ENCODE assay signal across 2 cellular contexts in genomic region chr12:52026267-52026666, GRCh38.
TF ChIP-seq lines count a peak whose summit lies in the region.

No MANE protein-coding gene starts in this region.

TF ChIP-seq in SK-N-SH, 30 proteins besides CTCF, POLR2A, EP300 and RAD21 (continued from another document):
- TF ChIP-seq REST (IDR thresholded peaks at IDR 0.05; ENCODE audit: low read depth, low read length) (no peak), USF2 (IDR thresholded peaks at IDR 0.05; ENCODE audit: borderline replicate concordance, low read depth, low read length) (no peak), MXI1 (IDR thresholded peaks at IDR 0.05; ENCODE audit: low read depth, low read length) (no peak), SMC3 (IDR thresholded peaks at IDR 0.05; ENCODE audit: low read depth, low read length) (no peak), NRF1 (IDR thresholded peaks at IDR 0.05; ENCODE audit: low read depth, low read length) (no peak), FOXM1 (IDR thresholded peaks at IDR 0.05; ENCODE audit: low read depth) (no peak), FOXJ3 (CRISPR knock-in tag; IDR thresholded peaks at IDR 0.05) (no peak), POLR2AphosphoS5 (IDR thresholded peaks at IDR 0.05; ENCODE audit: low read depth, low read length) (no peak), RXRA (IDR thresholded peaks at IDR 0.05; ENCODE audit: borderline replicate concordance, low read depth) (no peak), EZH2phosphoT487 (IDR thresholded peaks at IDR 0.05; ENCODE audit: borderline replicate concordance, low read depth) (no peak), NFIC (IDR thresholded peaks at IDR 0.05; ENCODE audit: borderline replicate concordance) (no peak), MAX (IDR thresholded peaks at IDR 0.05; ENCODE audit: low read depth) (no peak), CHD2 (IDR thresholded peaks at IDR 0.05; ENCODE audit: low read length, partially characterized antibody) (no peak)
TF ChIP-seq in SK-N-SH: peak in this region for 0.

TF ChIP-seq in SK-N-SH treated with all-trans-retinoic acid at 6 μM for 48 hours, 23 proteins besides CTCF, POLR2A, EP300 and RAD21 (continued from another document):
- TF ChIP-seq POU6F1 (CRISPR knock-in tag; IDR thresholded peaks at IDR 0.05; ENCODE audit: borderline replicate concordance, low read depth) (no peak), PPARA (CRISPR knock-in tag; IDR thresholded peaks at IDR 0.05; ENCODE audit: borderline replicate concordance) (no peak), GLIS3 (CRISPR knock-in tag; IDR thresholded peaks at IDR 0.05) (no peak), ZNF565 (CRISPR knock-in tag; conservative IDR thresholded peaks at IDR 0.05; ENCODE audit: low read depth) (no peak), ZFP30 (CRISPR knock-in tag; IDR thresholded peaks at IDR 0.05) (no peak), ZC3H10 (CRISPR knock-in tag; IDR thresholded peaks at IDR 0.05) (no peak), CREB5 (CRISPR knock-in tag; IDR thresholded peaks at IDR 0.05; ENCODE audit: low read depth) (no peak), RARB (CRISPR knock-in tag; IDR thresholded peaks at IDR 0.05) (no peak), TSHZ2 (CRISPR knock-in tag; IDR thresholded peaks at IDR 0.05) (no peak), BACH2 (CRISPR knock-in tag; IDR thresholded peaks at IDR 0.05; ENCODE audit: borderline replicate concordance) (no peak), ZNF70 (CRISPR knock-in tag; IDR thresholded peaks at IDR 0.05) (no peak)
